In the genomic region with DNA sequence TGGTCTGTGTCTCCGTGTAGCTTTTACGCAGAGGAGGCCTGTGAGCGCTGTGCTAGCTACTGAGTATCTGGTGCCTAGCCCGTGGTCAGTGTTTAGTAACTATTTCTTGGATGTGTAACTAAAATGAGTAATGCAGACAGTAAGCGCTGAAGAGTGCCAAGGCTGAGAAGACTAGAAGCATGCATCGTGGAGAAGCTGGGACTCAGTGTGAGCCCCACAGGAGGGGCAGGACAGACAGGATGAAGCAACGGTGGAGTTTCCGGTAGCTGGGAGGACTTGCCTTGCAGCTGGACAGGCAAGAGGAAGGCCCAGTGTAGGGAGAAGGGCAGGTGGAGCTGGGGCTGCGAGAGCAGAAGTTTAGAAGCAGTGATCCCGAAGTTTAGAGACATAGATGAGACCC, we compare ENCODE assay signal across 18 cellular contexts.
"Had no signal": no experiment of that assay in that cellular context is flagged by ENCODE, and none has a peak within 500 bp of the region (broad histone marks: within the 10 kb centered on the region; RNA-seq: fewer than 3 reads in every experiment).

No MANE protein-coding gene starts in this region.

- DNase-seq: activated CD4-positive, alpha-beta T cell treated with anti-CD3 and anti-CD28 coated beads for 4 hours; activated CD8-positive, alpha-beta T cell treated with anti-CD3 and anti-CD28 coated beads for 36 hours; activated gamma-delta T cell; activated T-cell treated with anti-CD3 and anti-CD28 coated beads, Interleukin-2, amount 50 U/mL, for 48 hours; amygdala; body of pancreas; effector CD8-positive, alpha-beta T cell; esophagus squamous epithelium; gastrocnemius medialis; occipital lobe; right cardiac atrium; stimulated activated CD4-positive, alpha-beta T cell treated with anti-CD3 and anti-CD28 coated beads, Interleukin-4, amount 100 ng/mL, for 24 hours; stimulated activated naive CD4-positive, alpha-beta T cell; T-helper 17 cell; transverse colon had no signal

- H3K27me3 ChIP-seq: body of pancreas, esophagus squamous epithelium, gastrocnemius medialis, transverse colon had no signal

- H3K4me1 ChIP-seq: body of pancreas, esophagus squamous epithelium, gastrocnemius medialis, transverse colon had no signal

- ATAC-seq: activated CD8-positive, alpha-beta T cell treated with anti-CD3 and anti-CD28 coated beads for 36 hours; body of pancreas; gastrocnemius medialis; left lobe of liver; natural killer cell treated with Interleukin-12 subunit alpha and Interleukin-12 subunit beta and Interleukin-15 and Interleukin-18, amount 100 ng/mL, for 72 hours; T-helper 17 cell had no signal

- H3K27ac ChIP-seq: body of pancreas, esophagus squamous epithelium, gastrocnemius medialis, skin epidermis, transverse colon had no signal

- H3K9me3 ChIP-seq: body of pancreas, esophagus squamous epithelium, gastrocnemius medialis, transverse colon had no signal

- H3K36me3 ChIP-seq: esophagus squamous epithelium, gastrocnemius medialis, transverse colon had no signal

- H3K4me3 ChIP-seq: body of pancreas, esophagus squamous epithelium, gastrocnemius medialis, skin epidermis, transverse colon had no signal
